Comparison of ENCODE assay signal across 9 cellular contexts in genomic region chr17:68600881-68601564, GRCh38. TPM values are rescaled to one million over a fixed set of nuclear protein-coding genes. Genes with fewer than 3 reads are reported as not detected.
A peak's percentile ranks its signal among the peaks of the same experiment; 100 is the strongest.
DNase-seq lines count a peak whose midpoint lies in the region; ATAC-seq, FAIRE-seq and TF ChIP-seq lines count a peak whose summit lies in the region.
"Had no signal": no experiment of that assay in that cellular context is flagged by ENCODE, and none has a peak within 500 bp of the region (broad histone marks: within the 10 kb centered on the region; RNA-seq: fewer than 3 reads in every experiment).

TSS of gene FAM20A (minus strand) at chr17:68601367. CDS start at chr17:68600666, 701 bp downstream.

- H2AFZ ChIP-seq in HepG2 (ENCODE audit: low read length): no peak within 1 kb of the TSS

- peak within 1 kb of the TSS; percentile 74 for H3K9ac ChIP-seq in HepG2 (ENCODE audit: insufficient read depth, low read depth, low read length)

- ATAC-seq in HepG2: peak; percentile 63
- ATAC-seq in GM21576 (IDR thresholded peaks at IDR 0.05; ENCODE audit: unreplicated experiment): no peak
- no peak for ATAC-seq in GM18511 (IDR thresholded peaks at IDR 0.05; ENCODE audit: unreplicated experiment)
- no peak for ATAC-seq in GM18873 (IDR thresholded peaks at IDR 0.05; ENCODE audit: low FRiP score, unreplicated experiment)

- H3K4me1 Mint-ChIP-seq in CD14-positive monocyte: peaks cover 46% of the 10 kb centered on the region

- peak; percentile 63 to 91 for TF ChIP-seq POLR2A in HepG2 (IDR thresholded peaks at IDR 0.05; ENCODE audit: insufficient read depth in 1 of 2, low read depth in 2 of 2, low read length in 2 of 2)
- TF ChIP-seq POLR2A in stomach (IDR thresholded peaks at IDR 0.05): no peak

- no peak for TF ChIP-seq EP300 in HepG2 (IDR thresholded peaks at IDR 0.05; ENCODE audit: low read depth in 2 of 2, low read length in 2 of 2)
- no peak for TF ChIP-seq EP300 in HepG2 (CRISPR knock-in tag; IDR thresholded peaks at IDR 0.05; ENCODE audit: borderline replicate concordance)
- TF ChIP-seq EP300 in stomach (IDR thresholded peaks at IDR 0.05): no peak

- POLR2A ChIA-PET in HepG2 (lab: Yijun Ruan, JAX): interaction anchor here (1.0 to 4.7 kb wide), 10 partner anchors 11 to 648 kb away, joined by 3 to 27 read pairs (median 4); no protein-coding TSS in a partner anchor

- peaks cover 15 to 40% of the 10 kb centered on the region in 2 donors for H3K36me3 Mint-ChIP-seq in CD14-positive monocyte

- H3K4me1 ChIP-seq in HepG2 (ENCODE audit: insufficient read depth, low read length) (peaks cover 57% of the 10 kb centered on the region), stomach (peaks cover 23 to 55% (median 40%) of the 10 kb centered on the region in 4 donors)

- CTCF ChIA-PET in HepG2 (lab: Yijun Ruan, JAX; ENCODE audit: low intra/inter-chr PET ratio, low total read pairs): interaction anchor here (1.5 kb wide), 1 partner anchor 67 kb away, joined by 6 read pairs; no protein-coding TSS in a partner anchor

- H3K79me2 ChIP-seq in HepG2 (ENCODE audit: insufficient read depth, low read length): peaks cover 3% of the 10 kb centered on the region

- H4K20me1 ChIP-seq in HepG2 (ENCODE audit: insufficient read depth, low read length): no peaks in the 10 kb centered on the region

- no peaks in the 10 kb centered on the region for H3K36me3 ChIP-seq in HepG2 (replicated peaks in 1 of 2; ENCODE audit: control insufficient read depth in 1 of 2, insufficient read depth in 2 of 2, low read length in 2 of 2)
- H3K36me3 ChIP-seq in stomach: no peaks in the 10 kb centered on the region

- TF ChIP-seq CTCF in CD14-positive monocyte (IDR thresholded peaks at IDR 0.05) (no peak), choroid plexus epithelial cell (conservative IDR thresholded peaks at IDR 0.05; ENCODE audit: low read depth, low read length) (no peak), HepG2 (CRISPR knock-in tag; IDR thresholded peaks at IDR 0.05) (no peak), stomach (IDR thresholded peaks at IDR 0.05) (no peak)

- H3K27ac Mint-ChIP-seq in CD14-positive monocyte: peak within 1 kb of the TSS; percentile 76 to 99 (median 95)
- H3K27ac Mint-ChIP-seq: activated naive CD4-positive, alpha-beta T cell treated with anti-CD3 and anti-CD28 coated beads, Interleukin-2, amount 50 U/mL, for 72 hours had no signal

- no peak for FAIRE-seq in HepG2 (lab: Jason Lieb, UNC)

- H3K27me3 ChIP-seq in HepG2 (ENCODE audit: control insufficient read depth in 1 of 2, insufficient read depth in 2 of 2, low read length in 2 of 2) (peaks cover 3 to 11% of the 10 kb centered on the region in 2 experiments; a peak in 1 of 5 replicates), stomach (peaks cover 0 to 28% (median 16%) of the 10 kb centered on the region in 3 donors)

- in situ Hi-C loops in HepG2 (cut with HindIII; ENCODE audit: extremely low pct_ligation_motif_present, low pct_unique_long_range_greater_than_20kb): no loop called here

- peaks cover 48 to 64% (median 56%) of the 10 kb centered on the region in 3 donors for H3K27me3 Mint-ChIP-seq in CD14-positive monocyte (ENCODE audit: low read depth in 3 of 3)

- peak within 1 kb of the TSS; percentile 79 for H3K4me2 ChIP-seq in HepG2 (ENCODE audit: low read depth, low read length)

- H3K4me3 Mint-ChIP-seq in CD14-positive monocyte: peak within 1 kb of the TSS; percentile 74 to 91

- no TSS peak for BruUV-seq in HepG2 (replicated peaks; lab: Mats Ljungman, UMichigan)

- under 1% methylated on average over 41 of the region's 77 CpGs for WGBS in HepG2 (ENCODE audit: low lambda C conversion rate)
- 1 to 5% (median 2%) methylated on average over 24 to 77 of the region's 77 CpGs for WGBS in stomach, 5 donors

- intact Hi-C loops in CD14-positive monocyte (cut with micrococcal nuclease) (loop anchor here (5.0 to 10.0 kb wide), 3 partner anchors 34 to 154 kb away; partner anchors contain the start of gene PRKAR1A (in 1 of the 2)), HepG2 (cut with micrococcal nuclease; ENCODE audit: unreplicated experiment) (loop anchor here (2.0 to 5.0 kb wide), 4 partner anchors 66 to 158 kb away; partner anchors contain the start of gene PRKAR1A), stomach (cut with DNase I; ENCODE audit: low total_unique reads) (no loop called here)

- H3K9me3 Mint-ChIP-seq in CD14-positive monocyte: peaks cover 0 to 18% (median 8%) of the 10 kb centered on the region in 7 donors
- H3K9me3 Mint-ChIP-seq: activated naive CD4-positive, alpha-beta T cell treated with anti-CD3 and anti-CD28 coated beads, Interleukin-2, amount 50 U/mL, for 72 hours had no signal

- DNase-seq in CD14-positive monocyte (ENCODE audit: low spot score): no peak
- peak; percentile 18 for DNase-seq in NCI-H2196 treated with DMSO at 0.1 percent for 48 hours (lab: John Stamatoyannopoulos, UW; ENCODE audit: unreplicated experiment)
- DNase-seq in choroid plexus epithelial cell (ENCODE audit: low read depth): peak; percentile 5
- no peak for DNase-seq in HepG2 (ENCODE audit: low spot score)
- peak; percentile 87 for DNase-seq in stomach

- peak within 1 kb of the TSS; percentile 37 for H3K4me3 ChIP-seq in choroid plexus epithelial cell (ENCODE audit: low read depth, low read length)
- H3K4me3 ChIP-seq in HepG2 (replicated peaks in 1 of 3; ENCODE audit: insufficient read depth in 1 of 3, low read depth in 2 of 3, low read length in 3 of 3): peak within 1 kb of the TSS; percentile 60 to 79 (median 61)
- peak within 1 kb of the TSS; percentile 60 to 82 (median 64) for H3K4me3 ChIP-seq in stomach

- H3K27ac ChIP-seq in HepG2 (ENCODE audit: extremely low read length, insufficient read depth, low read length): peak within 1 kb of the TSS; percentile 77
- H3K27ac ChIP-seq in stomach: peak within 1 kb of the TSS; percentile 83 to 92 (median 87)

- no peaks in the 10 kb centered on the region for H3K9me3 ChIP-seq in HepG2 (ENCODE audit: low read length)
- no peaks in the 10 kb centered on the region for H3K9me3 ChIP-seq in stomach

- peak; percentile 63; the same call in 1 of the 2 replicates for TF ChIP-seq RAD21 in HepG2 (CRISPR knock-in tag; IDR thresholded peaks at IDR 0.05)

TF ChIP-seq in HepG2, 621 proteins besides CTCF, POLR2A, EP300 and RAD21 (continues in another document):
- TF ChIP-seq MED8 (CRISPR knock-in tag; IDR thresholded peaks at IDR 0.05; ENCODE audit: insufficient replicate concordance) (no peak), CENPT (CRISPR knock-in tag; IDR thresholded peaks at IDR 0.05; ENCODE audit: low read depth) (no peak), AFF4 (CRISPR knock-in tag; IDR thresholded peaks at IDR 0.05) (peak; percentile 72), SMYD3 (CRISPR knock-in tag; IDR thresholded peaks at IDR 0.05) (no peak), ZNF746 (CRISPR knock-in tag; IDR thresholded peaks at IDR 0.05) (no peak), HNF4A (CRISPR knock-in tag; IDR thresholded peaks at IDR 0.05) (peak; percentile 72)

RNA-seq across cellular contexts. Expression of gene FAM20A, which starts in this region (rescaled TPM):
- 1 to 10 TPM in 1 of 2 donors, not detected in 1; 1.6 TPM for polyA plus RNA-seq in CD14-positive monocyte
- total RNA-seq in HepG2 (2016; rRNA removed; fragmentation: Illumina TruSeq; extraction: Trizol): 5.0 and 9.3 TPM in 2 replicates
- 4.7 and 5.8 TPM in 2 replicates for total RNA-seq in HepG2 (2016; cell fraction: cytosol; rRNA removed; fragmentation: Illumina TruSeq; extraction: Trizol; ENCODE audit: low read depth)
- 5.3 and 8.6 TPM in 2 replicates for total RNA-seq in HepG2 (2016; cell fraction: insoluble cytoplasmic fraction; rRNA removed; fragmentation: Illumina TruSeq; extraction: Trizol)
- total RNA-seq in HepG2 (2016; cell fraction: membrane; rRNA removed; fragmentation: Illumina TruSeq; extraction: Trizol): 7.1 and 8.8 TPM in 2 replicates
- total RNA-seq in HepG2 (2016; cell fraction: nucleus; rRNA removed; fragmentation: Illumina TruSeq; extraction: Trizol): 13.0 and 14.7 TPM in 2 replicates
- 20.7 and 39.3 TPM in 2 replicates for polyA plus RNA-seq in HepG2 (2011; rRNA removed)
- polyA plus RNA-seq in HepG2 (2011; cell fraction: cytosol; rRNA removed): 9.9 and 13.9 TPM in 2 replicates
- polyA plus RNA-seq in HepG2 (2011; cell fraction: nucleus; rRNA removed): 83.2 and 124 TPM in 2 replicates
- polyA plus RNA-seq in HepG2 (2012): 26.8 and 56.7 TPM in 2 replicates
- 6.1 and 7.0 TPM in 2 replicates for polyA plus RNA-seq in HepG2 (2016; cell fraction: cytosol; fragmentation: Illumina TruSeq; extraction: Trizol; ENCODE audit: low read depth)
- polyA plus RNA-seq in HepG2 (2016; cell fraction: insoluble cytoplasmic fraction; fragmentation: Illumina TruSeq; extraction: Trizol; ENCODE audit: low read depth): 7.0 and 9.7 TPM in 2 replicates
- 8.2 and 9.0 TPM in 2 replicates for polyA plus RNA-seq in HepG2 (2016; cell fraction: membrane; fragmentation: Illumina TruSeq; extraction: Trizol; ENCODE audit: low read depth)
- polyA plus RNA-seq in HepG2 (2016; cell fraction: nucleus; fragmentation: Illumina TruSeq; extraction: Trizol; ENCODE audit: insufficient read depth, low read depth): 32.0 and 32.1 TPM in 2 replicates
- polyA minus RNA-seq in HepG2 (2011; rRNA and poly(A)+ RNA removed; ENCODE audit: low replicate concordance): 13.8 TPM in 1 of 2 replicates, not detected in the other
- 5.8 and 15.1 TPM in 2 replicates for polyA minus RNA-seq in HepG2 (2011; cell fraction: cytosol; rRNA and poly(A)+ RNA removed)
- 26.8 and 40.7 TPM in 2 replicates for polyA minus RNA-seq in HepG2 (2011; cell fraction: nucleus; rRNA and poly(A)+ RNA removed)
- 10 to 100 TPM in 4 of 5 donors, not detected in 1; 13.8 to 81.3 (median 43.1) TPM for total RNA-seq in stomach
- polyA plus RNA-seq in stomach: 10 to 100 TPM; 11.4 to 17.0 (median 13.1) TPM
- total RNA-seq: activated naive CD4-positive, alpha-beta T cell treated with anti-CD3 and anti-CD28 coated beads, Interleukin-2, amount 50 U/mL, for 72 hours had no signal

Comparison
In these comparisons a context has a peak if more than half of its experiments do, and no peak if none do; other contexts are left out.
1. DNase-seq: peak in NCI-H2196 treated with DMSO at 0.1 percent for 48 hours (single experiment), choroid plexus epithelial cell (single experiment) and stomach (single experiment); none in CD14-positive monocyte (single experiment) and HepG2 (single experiment).
2. POLR2A ChIP-seq: peak in HepG2 (2 of 2); none in stomach (0 of 4).
3. Peak in every context shown above with its lines, with median percentiles within 50 percentile points of each other: H3K4me3 ChIP-seq.